ENCODE assay signal across 1 cellular context in the genomic region with DNA sequence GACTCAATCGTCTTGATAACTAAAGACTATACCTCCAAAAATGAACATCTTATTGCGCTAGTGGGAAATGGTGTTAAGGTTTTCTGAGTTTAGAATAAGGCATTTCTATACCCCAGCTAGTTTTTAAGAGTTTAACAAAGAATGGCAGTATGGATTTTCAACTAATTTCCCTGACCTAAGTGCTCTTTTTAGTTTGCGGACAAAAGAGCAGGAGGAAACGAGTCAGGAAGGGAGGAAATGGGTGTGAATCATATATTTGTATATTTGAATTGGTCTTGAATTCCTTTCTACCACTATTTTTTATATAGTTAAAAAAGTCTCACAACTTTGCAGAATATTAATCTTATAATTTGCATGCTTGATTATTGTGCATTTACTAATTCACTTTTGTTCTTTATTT.
TF ChIP-seq lines count a peak whose summit lies in the region.

No MANE protein-coding gene starts in this region.

TF ChIP-seq in GM23338, 12 proteins besides CTCF, POLR2A, EP300 and RAD21 (continued from another document):
- TF ChIP-seq, protein P1, sequence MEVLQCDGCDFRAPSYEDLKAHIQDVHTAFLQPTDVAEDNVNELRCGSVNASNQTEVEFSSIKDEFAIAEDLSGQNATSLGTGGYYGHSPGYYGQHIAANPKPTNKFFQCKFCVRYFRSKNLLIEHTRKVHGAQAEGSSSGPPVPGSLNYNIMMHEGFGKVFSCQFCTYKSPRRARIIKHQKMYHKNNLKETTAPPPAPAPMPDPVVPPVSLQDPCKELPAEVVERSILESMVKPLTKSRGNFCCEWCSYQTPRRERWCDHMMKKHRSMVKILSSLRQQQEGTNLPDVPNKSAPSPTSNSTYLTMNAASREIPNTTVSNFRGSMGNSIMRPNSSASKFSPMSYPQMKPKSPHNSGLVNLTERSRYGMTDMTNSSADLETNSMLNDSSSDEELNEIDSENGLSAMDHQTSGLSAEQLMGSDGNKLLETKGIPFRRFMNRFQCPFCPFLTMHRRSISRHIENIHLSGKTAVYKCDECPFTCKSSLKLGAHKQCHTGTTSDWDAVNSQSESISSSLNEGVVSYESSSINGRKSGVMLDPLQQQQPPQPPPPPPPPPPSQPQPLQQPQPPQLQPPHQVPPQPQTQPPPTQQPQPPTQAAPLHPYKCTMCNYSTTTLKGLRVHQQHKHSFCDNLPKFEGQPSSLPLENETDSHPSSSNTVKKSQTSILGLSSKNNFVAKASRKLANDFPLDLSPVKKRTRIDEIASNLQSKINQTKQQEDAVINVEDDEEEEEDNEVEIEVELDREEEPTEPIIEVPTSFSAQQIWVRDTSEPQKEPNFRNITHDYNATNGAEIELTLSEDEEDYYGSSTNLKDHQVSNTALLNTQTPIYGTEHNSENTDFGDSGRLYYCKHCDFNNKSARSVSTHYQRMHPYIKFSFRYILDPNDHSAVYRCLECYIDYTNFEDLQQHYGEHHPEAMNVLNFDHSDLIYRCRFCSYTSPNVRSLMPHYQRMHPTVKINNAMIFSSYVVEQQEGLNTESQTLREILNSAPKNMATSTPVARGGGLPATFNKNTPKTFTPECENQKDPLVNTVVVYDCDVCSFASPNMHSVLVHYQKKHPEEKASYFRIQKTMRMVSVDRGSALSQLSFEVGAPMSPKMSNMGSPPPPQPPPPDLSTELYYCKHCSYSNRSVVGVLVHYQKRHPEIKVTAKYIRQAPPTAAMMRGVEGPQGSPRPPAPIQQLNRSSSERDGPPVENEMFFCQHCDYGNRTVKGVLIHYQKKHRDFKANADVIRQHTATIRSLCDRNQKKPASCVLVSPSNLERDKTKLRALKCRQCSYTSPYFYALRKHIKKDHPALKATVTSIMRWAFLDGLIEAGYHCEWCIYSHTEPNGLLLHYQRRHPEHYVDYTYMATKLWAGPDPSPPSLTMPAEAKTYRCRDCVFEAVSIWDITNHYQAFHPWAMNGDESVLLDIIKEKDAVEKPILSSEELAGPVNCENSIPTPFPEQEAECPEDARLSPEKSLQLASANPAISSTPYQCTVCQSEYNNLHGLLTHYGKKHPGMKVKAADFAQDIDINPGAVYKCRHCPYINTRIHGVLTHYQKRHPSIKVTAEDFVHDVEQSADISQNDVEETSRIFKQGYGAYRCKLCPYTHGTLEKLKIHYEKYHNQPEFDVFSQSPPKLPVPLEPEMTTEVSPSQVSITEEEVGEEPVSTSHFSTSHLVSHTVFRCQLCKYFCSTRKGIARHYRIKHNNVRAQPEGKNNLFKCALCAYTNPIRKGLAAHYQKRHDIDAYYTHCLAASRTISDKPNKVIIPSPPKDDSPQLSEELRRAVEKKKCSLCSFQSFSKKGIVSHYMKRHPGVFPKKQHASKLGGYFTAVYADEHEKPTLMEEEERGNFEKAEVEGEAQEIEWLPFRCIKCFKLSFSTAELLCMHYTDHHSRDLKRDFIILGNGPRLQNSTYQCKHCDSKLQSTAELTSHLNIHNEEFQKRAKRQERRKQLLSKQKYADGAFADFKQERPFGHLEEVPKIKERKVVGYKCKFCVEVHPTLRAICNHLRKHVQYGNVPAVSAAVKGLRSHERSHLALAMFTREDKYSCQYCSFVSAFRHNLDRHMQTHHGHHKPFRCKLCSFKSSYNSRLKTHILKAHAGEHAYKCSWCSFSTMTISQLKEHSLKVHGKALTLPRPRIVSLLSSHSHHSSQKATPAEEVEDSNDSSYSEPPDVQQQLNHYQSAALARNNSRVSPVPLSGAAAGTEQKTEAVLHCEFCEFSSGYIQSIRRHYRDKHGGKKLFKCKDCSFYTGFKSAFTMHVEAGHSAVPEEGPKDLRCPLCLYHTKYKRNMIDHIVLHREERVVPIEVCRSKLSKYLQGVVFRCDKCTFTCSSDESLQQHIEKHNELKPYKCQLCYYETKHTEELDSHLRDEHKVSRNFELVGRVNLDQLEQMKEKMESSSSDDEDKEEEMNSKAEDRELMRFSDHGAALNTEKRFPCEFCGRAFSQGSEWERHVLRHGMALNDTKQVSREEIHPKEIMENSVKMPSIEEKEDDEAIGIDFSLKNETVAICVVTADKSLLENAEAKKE (CRISPR knock-in tag; IDR thresholded peaks at IDR 0.05): no peak
